ENCODE assay signal across 9 cellular contexts in genomic region chr4:120977435-120977997, GRCh38. TPM values are rescaled to one million over a fixed set of nuclear protein-coding genes. Genes with fewer than 3 reads are reported as not detected.
DNase-seq lines count a peak whose midpoint lies in the region; ATAC-seq and TF ChIP-seq lines count a peak whose summit lies in the region.
"Had no signal": no experiment of that assay in that cellular context is flagged by ENCODE, and none has a peak within 500 bp of the region (broad histone marks: within the 10 kb centered on the region; RNA-seq: fewer than 3 reads in every experiment).

No MANE protein-coding gene starts in this region.

- no peak for TF ChIP-seq POLR2A in esophagus squamous epithelium (IDR thresholded peaks at IDR 0.05)

- no peak overlapping the region for H3K27ac ChIP-seq in Panc1 (ENCODE audit: low read length)
- no peak overlapping the region for H3K27ac ChIP-seq in esophagus squamous epithelium
- H3K27ac ChIP-seq: SJSA1 had no signal

- WGBS in esophagus squamous epithelium, 2 donors: 64 to 100% methylated on average over 1 to 2 of the region's 2 CpGs

- H3K9me3 ChIP-seq in Panc1 (ENCODE audit: control insufficient read depth, insufficient read depth, low read depth, low read length) (no peaks in the 10 kb centered on the region), esophagus squamous epithelium (no peaks in the 10 kb centered on the region)
- H3K9me3 ChIP-seq: SJSA1 had no signal

- ATAC-seq in GM18858 (IDR thresholded peaks at IDR 0.05; ENCODE audit: unreplicated experiment) (peak; percentile 94), HG02981 (IDR thresholded peaks at IDR 0.05; ENCODE audit: unreplicated experiment) (peak; percentile 93), Panc1 (peak; percentile 69; the same call in 1 of the 2 replicates), esophagus mucosa (peak; percentile 61), sciatic nerve (peak; percentile 42)

- BruUV-seq in Panc1 (replicated peaks; lab: Mats Ljungman, UMichigan): no TSS peak

- POLR2A ChIA-PET in Panc1 (lab: Charles Lee): no interaction called here

- CTCF ChIA-PET in Panc1 (lab: Charles Lee): interaction anchor here (0.6 to 0.7 kb wide), 4 partner anchors 20 to 905 kb away, joined by 3 to 20 read pairs (median 6); no protein-coding TSS in a partner anchor

- in situ Hi-C loops in Panc1 (cut with HindIII; ENCODE audit: low pct_unique_long_range_greater_than_20kb, low sequenced_read_pairs): no loop called here

- DNase-seq in CD1c-positive myeloid dendritic cell (ENCODE audit: extremely low spot score) (peak; percentile 5), Panc1 (ENCODE audit: low read depth, low spot score) (peak; percentile 12), sciatic nerve (ENCODE audit: low spot score) (no peak), esophagus squamous epithelium (lab: John Stamatoyannopoulos, UW) (no peak), hippocampal formation (lab: John Stamatoyannopoulos, UW) (no peak)

- H3K4me1 ChIP-seq in Panc1 (ENCODE audit: control insufficient read depth, insufficient read depth, low read length) (no peaks in the 10 kb centered on the region), esophagus squamous epithelium (no peaks in the 10 kb centered on the region)
- H3K4me1 ChIP-seq: SJSA1 had no signal

- TF ChIP-seq CTCF in Panc1 (IDR thresholded peaks at IDR 0.05) (peak; percentile 62), esophagus squamous epithelium (IDR thresholded peaks at IDR 0.05) (peak in 2 of 6 experiments; percentile 30 to 40)

- H3K27me3 ChIP-seq in Panc1 (ENCODE audit: control insufficient read depth, insufficient read depth, low read length) (no peaks in the 10 kb centered on the region), esophagus squamous epithelium (no peaks in the 10 kb centered on the region)

- intact Hi-C loops in Panc1 (cut with micrococcal nuclease; ENCODE audit: unreplicated experiment): no loop called here
- intact Hi-C loops in sciatic nerve (cut with DNase I): no loop called here
- intact Hi-C loops in esophagus squamous epithelium (cut with DNase I): no loop called here

- H3K36me3 ChIP-seq in Panc1 (ENCODE audit: control insufficient read depth, insufficient read depth, low read length) (no peaks in the 10 kb centered on the region), esophagus squamous epithelium (no peaks in the 10 kb centered on the region)
- H3K36me3 ChIP-seq: SJSA1 had no signal

- H3K4me3 ChIP-seq in Panc1 (ENCODE audit: low read depth in 2 of 2, low read length in 2 of 2) (no peak overlapping the region), esophagus squamous epithelium (no peak overlapping the region)
- H3K4me3 ChIP-seq: SJSA1 had no signal

RNA-seq across cellular contexts. Expression of gene PRDM5, which starts 55.0 kb away (rescaled TPM):
- 8.4 TPM for total RNA-seq in Panc1 (2021; ENCODE audit: unreplicated experiment)
- 3.5 TPM for polyA plus RNA-seq in Panc1 (2012; ENCODE audit: insufficient read length)
- total RNA-seq in esophagus mucosa: 4.3 TPM
- total RNA-seq in sciatic nerve: 28.8 TPM
- total RNA-seq in esophagus squamous epithelium: 10 to 100 TPM in 1 of 4 donors, 1 to 10 TPM in 3; 3.3 to 16.8 (median 6.2) TPM

Comparison
In these comparisons a context has a peak if more than half of its experiments do, and no peak if none do; other contexts are left out.
1. DNase-seq: peak in CD1c-positive myeloid dendritic cell (single experiment) and Panc1 (single experiment); none in sciatic nerve (single experiment), esophagus squamous epithelium (single experiment) and hippocampal formation (0 of 2).
2. ATAC-seq: peak in every context shown above with its lines; median percentile 94 in GM18858; 93 in HG02981; 69 in Panc1; 61 in esophagus mucosa; 42 in sciatic nerve.